ENCODE assay signal across 8 cellular contexts in genomic region chr19:10858204-10858828, GRCh38. TPM values are rescaled to one million over a fixed set of nuclear protein-coding genes. Genes with fewer than 3 reads are reported as not detected.
DNase-seq lines count a peak whose midpoint lies in the region; ATAC-seq and TF ChIP-seq lines count a peak whose summit lies in the region.

No MANE protein-coding gene starts in this region.

- H3K4me1 Mint-ChIP-seq in endothelial cell (ENCODE audit: unreplicated experiment) = no peaks in the 10 kb centered on the region

- H3K4me3 Mint-ChIP-seq in endothelial cell (ENCODE audit: unreplicated experiment) = no peak overlapping the region

- ATAC-seq in HG03460 (IDR thresholded peaks at IDR 0.05; ENCODE audit: unreplicated experiment) = no peak

- DNase-seq in activated T-cell treated with anti-CD3 and anti-CD28 coated beads for 1 hour (ENCODE audit: low read depth) (peak; percentile 19), activated T-cell treated with anti-CD3 and anti-CD28 coated beads for 4 hours (no peak), RWPE1 (ENCODE audit: low spot score) (no peak), endothelial cell (ENCODE audit: low spot score) (peak; percentile 60), SK-N-DZ (ENCODE audit: low spot score) (no peak), SHP77 treated with DMSO at 0.1 percent for 48 hours (lab: John Stamatoyannopoulos, UW) (no peak)
- peak; percentile 72 for DNase-seq in stimulated activated CD8-positive, alpha-beta memory T cell treated with anti-CD3 and anti-CD28 coated beads, Interleukin-4, amount 100 ng/mL, for 48 hours

- no peak overlapping the region for H3K27ac ChIP-seq in RWPE1

- CTCF ChIA-PET in RWPE1 (lab: Yijun Ruan, JAX) = interaction anchor here (0.8 kb wide), 1 partner anchor 15 kb away, joined by 3 read pairs; no protein-coding TSS in a partner anchor

- H3K27me3 Mint-ChIP-seq in endothelial cell (ENCODE audit: unreplicated experiment) = peaks cover 4% of the 10 kb centered on the region

- H3K9me3 Mint-ChIP-seq in endothelial cell (ENCODE audit: unreplicated experiment) = no peaks in the 10 kb centered on the region

- TF ChIP-seq CTCF in RWPE1 (conservative IDR thresholded peaks at IDR 0.05; ENCODE audit: low read depth) (peak; percentile 42), endothelial cell (IDR thresholded peaks at IDR 0.05; ENCODE audit: unreplicated experiment) (peak; percentile 89)

- no peaks in the 10 kb centered on the region for H3K36me3 Mint-ChIP-seq in endothelial cell (ENCODE audit: low read depth, unreplicated experiment)

- no peak overlapping the region for H3K27ac Mint-ChIP-seq in endothelial cell (ENCODE audit: unreplicated experiment)

- POLR2A ChIA-PET in RWPE1 (lab: Yijun Ruan, JAX; ENCODE audit: low non-redundant PET) = no interaction called here

RNA-seq across cellular contexts. Expression of gene C19orf38, which starts 10.1 kb away (rescaled TPM):
- total RNA-seq in endothelial cell (ENCODE audit: unreplicated experiment) = not detected
- polyA plus RNA-seq in SK-N-DZ (2014; cell fraction: cytosol; rRNA removed) = 0.21 TPM in 1 of 2 replicates, not detected in the other
- polyA plus RNA-seq in SK-N-DZ (2014; cell fraction: nucleus; rRNA removed) = not detected in 2 replicates

RNA-seq across cellular contexts. Expression of gene CARM1, which starts 13.0 kb away (rescaled TPM):
- total RNA-seq in endothelial cell (ENCODE audit: unreplicated experiment) = 63.2 TPM
- 50.2 and 62.8 TPM in 2 replicates for polyA plus RNA-seq in SK-N-DZ (2014; cell fraction: cytosol; rRNA removed)
- polyA plus RNA-seq in SK-N-DZ (2014; cell fraction: nucleus; rRNA removed) = 30.4 and 32.0 TPM in 2 replicates

RNA-seq across cellular contexts. Expression of gene TMED1, which starts 22.3 kb away (rescaled TPM):
- 22.1 TPM for total RNA-seq in endothelial cell (ENCODE audit: unreplicated experiment)
- 40.6 and 48.8 TPM in 2 replicates for polyA plus RNA-seq in SK-N-DZ (2014; cell fraction: cytosol; rRNA removed)
- 12.9 and 29.7 TPM in 2 replicates for polyA plus RNA-seq in SK-N-DZ (2014; cell fraction: nucleus; rRNA removed)

Comparison
In these comparisons a context has a peak if more than half of its experiments do, and no peak if none do; other contexts are left out.
1. DNase-seq: peak in activated T-cell treated with anti-CD3 and anti-CD28 coated beads for 1 hour (single experiment), endothelial cell (single experiment) and stimulated activated CD8-positive, alpha-beta memory T cell treated with anti-CD3 and anti-CD28 coated beads, Interleukin-4, amount 100 ng/mL, for 48 hours (single experiment); none in activated T-cell treated with anti-CD3 and anti-CD28 coated beads for 4 hours (single experiment), RWPE1 (single experiment), SK-N-DZ (single experiment) and SHP77 treated with DMSO at 0.1 percent for 48 hours (single experiment).